ENCODE assay signal across 23 cellular contexts in the genomic region with DNA sequence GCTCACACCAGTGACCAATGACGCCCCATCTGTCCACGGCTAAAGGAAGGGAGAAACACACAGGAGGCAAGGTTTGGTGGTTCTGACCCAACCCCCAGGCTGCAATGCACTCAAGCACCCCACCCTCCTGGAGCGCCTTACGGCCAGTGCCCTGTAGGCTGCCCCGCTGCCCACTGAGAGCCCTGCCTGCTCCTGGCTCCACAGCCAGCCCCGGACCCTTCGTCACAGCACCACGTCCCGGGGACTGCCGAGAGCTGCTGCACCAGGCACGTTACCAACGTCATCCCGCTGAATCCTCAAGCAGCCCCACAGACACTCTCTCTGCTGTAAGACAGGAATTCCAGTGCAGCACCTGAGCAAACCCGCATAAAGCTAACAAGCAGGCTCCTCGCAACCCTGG.
A peak's percentile ranks its signal among the peaks of the same experiment; 100 is the strongest.
DNase-seq lines count a peak whose midpoint lies in the region; ATAC-seq and TF ChIP-seq lines count a peak whose summit lies in the region.
"Had no signal": no experiment of that assay in that cellular context is flagged by ENCODE, and none has a peak within 500 bp of the region (broad histone marks: within the 10 kb centered on the region; RNA-seq: fewer than 3 reads in every experiment).

No MANE protein-coding gene starts in this region.

- H2AK5ac ChIP-seq in neuronal stem cell (ENCODE audit: low read depth, low read length), result no peak overlapping the region

- H3K27ac ChIP-seq in BLaER1, result peak overlapping the region; percentile 96
- peak overlapping the region in 4 of 11 experiments; percentile 30 to 56 (median 48); a peak in 3 of 22 replicates for H3K27ac ChIP-seq in BLaER1 treated with 17β-estradiol and CSF1 and Interleukin-3, amounts not matched to agents 10 nM and 100 nM
- no peak overlapping the region for H3K27ac ChIP-seq in neuronal stem cell (replicated peaks; ENCODE audit: low read length)
- H3K27ac ChIP-seq in substantia nigra (ENCODE audit: low read depth, low read length, poor library complexity, severe bottlenecking), result no peak overlapping the region

- H2BK120ac ChIP-seq in neuronal stem cell (ENCODE audit: low read depth, low read length), result no peak overlapping the region

- H3K14ac ChIP-seq in neuronal stem cell (ENCODE audit: low read length), result no peak overlapping the region

- H3K36me3 ChIP-seq in BLaER1 (peaks cover 52% of the 10 kb centered on the region), neuronal stem cell (replicated peaks in 1 of 2; ENCODE audit: control insufficient read depth in 2 of 2, insufficient read depth in 2 of 2, low read length in 2 of 2) (peaks cover 29 to 60% of the 10 kb centered on the region in 2 donors)
- peaks cover 26 to 71% (median 58%) of the 10 kb centered on the region in 11 experiments for H3K36me3 ChIP-seq in BLaER1 treated with 17β-estradiol and CSF1 and Interleukin-3, amounts not matched to agents 10 nM and 100 nM

- no peak overlapping the region for H2BK12ac ChIP-seq in neuronal stem cell (ENCODE audit: low read length)

- no peak overlapping the region for H2BK5ac ChIP-seq in neuronal stem cell (ENCODE audit: low read length)

- H3K23ac ChIP-seq in neuronal stem cell (ENCODE audit: low read depth, low read length, poor library complexity), result peak overlapping the region; percentile 23

- peaks cover 100% of the 10 kb centered on the region for H3K4me1 ChIP-seq in BLaER1
- H3K4me1 ChIP-seq in BLaER1 treated with 17β-estradiol and CSF1 and Interleukin-3, amounts not matched to agents 10 nM and 100 nM, result peaks cover 11 to 100% (median 96%) of the 10 kb centered on the region in 10 experiments
- no peaks in the 10 kb centered on the region for H3K4me1 ChIP-seq in neuronal stem cell (ENCODE audit: control insufficient read depth in 2 of 2, insufficient read depth in 1 of 2, low read depth in 1 of 2, low read length in 2 of 2)
- H3K4me1 ChIP-seq: BE2C had no signal

- H3K4me3 ChIP-seq in BLaER1 (no peak overlapping the region), neuronal stem cell (ENCODE audit: low read length in 2 of 2) (no peak overlapping the region)
- no peak overlapping the region; a peak in 1 of 20 replicates for H3K4me3 ChIP-seq in BLaER1 treated with 17β-estradiol and CSF1 and Interleukin-3, amounts not matched to agents 10 nM and 100 nM

- peaks cover 3% of the 10 kb centered on the region for H3K79me1 ChIP-seq in neuronal stem cell (ENCODE audit: low read depth, low read length)

- H4K8ac ChIP-seq in neuronal stem cell (ENCODE audit: low read depth, low read length), result no peak overlapping the region

- H3K4me2 ChIP-seq in BLaER1 (peak overlapping the region; percentile 96), neuronal stem cell (ENCODE audit: insufficient read depth, low read length, poor library complexity, severe bottlenecking) (no peak overlapping the region)
- peak overlapping the region in 9 of 11 experiments; percentile 55 to 99 (median 81); a peak in 18 of 22 replicates for H3K4me2 ChIP-seq in BLaER1 treated with 17β-estradiol and CSF1 and Interleukin-3, amounts not matched to agents 10 nM and 100 nM

- intact Hi-C loops in Right ventricle myocardium inferior (cut with DNase I) (no loop called here), left ventricle myocardium superior (cut with micrococcal nuclease) (no loop called here)

- no peak overlapping the region for H4K91ac ChIP-seq in neuronal stem cell (ENCODE audit: low read depth, low read length, poor library complexity)

- no CpG with 5 or more reads among the region's 15 CpGs for WGBS in neuronal stem cell (ENCODE audit: extremely low coverage in 2 of 2, insufficient read length in 2 of 2, insufficient replicate concordance in 1 of 2), 2 donors

- H3K4ac ChIP-seq in neuronal stem cell (ENCODE audit: low read length), result no peak overlapping the region

- in situ Hi-C loops in GM13977 (cut with MboI; ENCODE audit: low pct_unique_long_range_greater_than_20kb, low sequenced_read_pairs, unreplicated experiment), result no loop called here

- no peak overlapping the region for H2AFZ ChIP-seq in neuronal stem cell (ENCODE audit: low read length)

- H3K9ac ChIP-seq in BLaER1 (peak overlapping the region; percentile 71; the same call in 1 of the 2 replicates), neuronal stem cell (ENCODE audit: low read depth, low read length, poor library complexity) (no peak overlapping the region)
- H3K9ac ChIP-seq in BLaER1 treated with 17β-estradiol and CSF1 and Interleukin-3, amounts not matched to agents 10 nM and 100 nM, result peak overlapping the region in 4 of 11 experiments; percentile 27 to 61 (median 42); a peak in 5 of 22 replicates

- H3K9me3 ChIP-seq in BLaER1, result peaks cover 16% of the 10 kb centered on the region
- peaks cover 11 to 18% (median 15%) of the 10 kb centered on the region in 11 experiments for H3K9me3 ChIP-seq in BLaER1 treated with 17β-estradiol and CSF1 and Interleukin-3, amounts not matched to agents 10 nM and 100 nM (replicated peaks in 1 of 11)
- peaks cover 0 to 1% of the 10 kb centered on the region in 2 donors for H3K9me3 ChIP-seq in neuronal stem cell (replicated peaks in 1 of 2; ENCODE audit: control insufficient read depth in 2 of 2, insufficient read depth in 1 of 2, low read depth in 1 of 2, low read length in 2 of 2)
- H3K9me3 ChIP-seq: BE2C had no signal

- ATAC-seq in Right ventricle myocardium inferior (no peak), left ventricle myocardium superior (no peak)

- H3K27me3 ChIP-seq in BLaER1 (no peaks in the 10 kb centered on the region), neuronal stem cell (ENCODE audit: control insufficient read depth in 3 of 3, insufficient read depth in 3 of 3, low read depth in 1 of 3, low read length in 3 of 3) (no peaks in the 10 kb centered on the region)
- H3K27me3 ChIP-seq in BLaER1 treated with 17β-estradiol and CSF1 and Interleukin-3, amounts not matched to agents 10 nM and 100 nM, result peaks cover 0 to 35% (median 0%) of the 10 kb centered on the region in 11 experiments; a peak in 4 of 22 replicates
- H3K27me3 ChIP-seq: BE2C had no signal

- H3K18ac ChIP-seq in neuronal stem cell (ENCODE audit: low read length), result no peak overlapping the region

- DNase-seq in Right ventricle myocardium inferior (ENCODE audit: missing footprints), result peak; percentile 56
- DNase-seq in left ventricle myocardium superior, result no peak
- DNase-seq in neuronal stem cell (ENCODE audit: low spot score), result no peak
- DNase-seq in GM13977 (ENCODE audit: low spot score), result no peak
- DNase-seq in substantia nigra (lab: John Stamatoyannopoulos, UW), result no peak
- no peak for DNase-seq in stimulated activated CD4-positive, alpha-beta T cell treated with anti-CD3 and anti-CD28 coated beads, Interleukin-1b, Interleukin-23, amount 100 ng/mL, for 48 hours
- DNase-seq: 8988T; ACHN; BE2C; C1 segment of cervical spinal cord; CD4-positive, alpha-beta memory T cell; CD4-positive, CD25-positive, alpha-beta regulatory T cell; CD8-positive, alpha-beta memory T cell; COR-L47; DMS 273 treated with DMSO at 0.1 percent for 48 hours; DMS153; DMS53; DMS79; DND-41; EL; GDM1 had no signal

- no peak for TF ChIP-seq CTCF in GM13977 (IDR thresholded peaks at IDR 0.05; ENCODE audit: extremely low read depth, insufficient read depth, missing control alignments)

- no peak overlapping the region for H2BK15ac ChIP-seq in neuronal stem cell (ENCODE audit: low read length)

- no peaks in the 10 kb centered on the region for H4K20me1 ChIP-seq in BLaER1
- peaks cover 0 to 95% (median 55%) of the 10 kb centered on the region in 11 experiments; a peak in 18 of 22 replicates for H4K20me1 ChIP-seq in BLaER1 treated with 17β-estradiol and CSF1 and Interleukin-3, amounts not matched to agents 10 nM and 100 nM
